ENCODE assay signal across 8 cellular contexts in the genomic region with DNA sequence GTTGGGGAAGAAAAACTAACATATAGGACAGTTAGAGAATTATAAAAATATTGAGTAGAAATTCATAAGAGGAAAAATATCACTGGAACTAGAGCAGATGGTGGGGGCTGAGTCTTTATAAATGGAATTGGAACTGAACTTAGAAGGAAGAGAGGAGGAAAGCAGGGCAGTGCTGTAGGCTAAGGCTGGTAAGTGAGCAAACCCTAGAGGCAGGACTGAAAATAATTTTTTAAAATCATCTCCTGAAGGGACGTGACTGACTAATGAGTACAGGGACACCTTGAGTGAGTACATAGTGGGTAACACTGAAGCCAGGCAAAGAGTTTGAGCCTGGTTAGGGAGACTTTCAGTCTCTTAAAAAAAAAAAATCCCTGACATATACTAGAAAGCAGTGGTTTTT.
A peak's percentile ranks its signal among the peaks of the same experiment; 100 is the strongest.
DNase-seq lines count a peak whose midpoint lies in the region; ATAC-seq and TF ChIP-seq lines count a peak whose summit lies in the region.

No MANE protein-coding gene starts in this region.

- WGBS in body of pancreas, 2 donors, result 16 to 36% methylated on average over 1 of the region's 1 CpG

- intact Hi-C loops in body of pancreas (cut with DNase I), result no loop called here

- no peak for TF ChIP-seq POLR2A in body of pancreas (IDR thresholded peaks at IDR 0.05)

- H3K27ac ChIP-seq in body of pancreas (no peak overlapping the region), osteoblast (ENCODE audit: low read depth, low read length) (no peak overlapping the region)

- no peaks in the 10 kb centered on the region for H3K4me1 ChIP-seq in body of pancreas
- no peaks in the 10 kb centered on the region for H3K4me1 ChIP-seq in osteoblast (ENCODE audit: insufficient read depth, low read length)

- H3K27me3 ChIP-seq in body of pancreas (no peaks in the 10 kb centered on the region), osteoblast (ENCODE audit: insufficient read depth, low read length) (no peaks in the 10 kb centered on the region)

- DNase-seq in NCI-H1092 treated with DMSO at 0.1 percent for 48 hours (lab: John Stamatoyannopoulos, UW) (peak; percentile 29), NCI-H1092 (lab: John Stamatoyannopoulos, UW) (no peak), body of pancreas (peak in 1 of 4 donors; percentile 15), osteoblast (ENCODE audit: insufficient read length, low spot score, missing footprints) (peak; percentile 38), OCI-M2 (lab: John Stamatoyannopoulos, UW; ENCODE audit: unreplicated experiment) (no peak)
- DNase-seq in stimulated activated CD4-positive, alpha-beta T cell treated with anti-CD3 and anti-CD28 coated beads, Interleukin-12 subunit alpha, Interleukin-12 subunit beta, amount 100 ng/mL, for 4 hours, result no peak

- H3K4me3 ChIP-seq in body of pancreas (no peak overlapping the region), osteoblast (ENCODE audit: insufficient read depth, low read length) (no peak overlapping the region)

- H3K4me2 ChIP-seq in osteoblast (ENCODE audit: insufficient read depth, low read length), result no peak overlapping the region

- ATAC-seq in HG03558 (IDR thresholded peaks at IDR 0.05; ENCODE audit: extremely low read depth, unreplicated experiment) (peak; percentile 49), body of pancreas (peak; percentile 63), HG02970 (IDR thresholded peaks at IDR 0.05; ENCODE audit: low FRiP score, unreplicated experiment) (no peak)

- H2AFZ ChIP-seq in osteoblast (ENCODE audit: low read length), result no peak overlapping the region

- no peaks in the 10 kb centered on the region for H3K9me3 ChIP-seq in body of pancreas
- no peaks in the 10 kb centered on the region for H3K9me3 ChIP-seq in osteoblast (ENCODE audit: low read depth, low read length)

- no peaks in the 10 kb centered on the region for H3K79me2 ChIP-seq in osteoblast (ENCODE audit: insufficient read depth, low read length)

- TF ChIP-seq CTCF in body of pancreas (IDR thresholded peaks at IDR 0.05) (peak in 4 of 7 experiments; percentile 30 to 47 (median 40)), osteoblast (IDR thresholded peaks at IDR 0.05; ENCODE audit: extremely low read depth, low read depth, low read length) (peak; percentile 40)

- H4K20me1 ChIP-seq in osteoblast (ENCODE audit: insufficient read depth, low read length), result no peaks in the 10 kb centered on the region

- H3K36me3 ChIP-seq in body of pancreas (replicated peaks in 1 of 2; ENCODE audit: insufficient read depth in 1 of 2, low read depth in 2 of 2), result no peaks in the 10 kb centered on the region
- H3K36me3 ChIP-seq in osteoblast (ENCODE audit: insufficient read depth, low read length), result no peaks in the 10 kb centered on the region

Comparison
In these comparisons a context has a peak if more than half of its experiments do, and no peak if none do; other contexts are left out.
1. DNase-seq: peak in NCI-H1092 treated with DMSO at 0.1 percent for 48 hours (single experiment) and osteoblast (single experiment); none in NCI-H1092 (single experiment), OCI-M2 (single experiment) and stimulated activated CD4-positive, alpha-beta T cell treated with anti-CD3 and anti-CD28 coated beads, Interleukin-12 subunit alpha, Interleukin-12 subunit beta, amount 100 ng/mL, for 4 hours (single experiment).